10 cellular contexts compared by ENCODE assay signal in the genomic region with DNA sequence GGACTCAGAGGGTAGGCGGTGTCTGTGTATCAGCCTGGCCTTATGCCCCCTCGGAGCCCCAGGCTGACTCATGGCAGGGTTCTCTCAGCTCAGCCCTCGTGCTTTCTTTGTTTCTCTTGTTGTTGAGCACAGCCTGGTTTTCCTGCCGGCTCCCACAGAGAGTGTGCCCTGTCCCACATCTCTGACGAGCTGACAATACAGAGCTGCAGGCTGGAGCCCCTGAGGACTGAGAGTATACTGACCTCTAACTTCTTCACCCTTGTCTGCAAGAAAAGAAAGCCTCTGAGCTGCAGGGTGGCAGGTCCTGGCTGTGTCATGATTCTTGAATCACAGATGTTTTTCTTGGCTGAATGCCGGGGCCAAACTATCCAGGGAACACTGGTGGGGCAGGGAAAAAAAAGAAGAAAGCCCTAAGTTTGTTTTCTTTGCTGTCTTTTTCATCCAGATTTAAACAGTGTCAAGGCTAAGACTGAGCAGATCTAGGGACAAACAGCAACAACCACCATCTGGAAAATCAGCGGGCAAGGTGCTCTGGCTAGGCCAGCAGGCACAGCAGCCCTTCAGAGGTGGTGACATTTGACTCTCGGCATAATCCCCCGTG.
DNase-seq lines count a peak whose midpoint lies in the region; ATAC-seq lines count a peak whose summit lies in the region.
"Had no signal": no experiment of that assay in that cellular context is flagged by ENCODE, and none has a peak within 500 bp of the region (broad histone marks: within the 10 kb centered on the region; RNA-seq: fewer than 3 reads in every experiment).

No MANE protein-coding gene starts in this region.

- no peaks in the 10 kb centered on the region for H3K9me3 ChIP-seq in aorta (ENCODE audit: control insufficient read depth, low read length)

- ATAC-seq in Right ventricle myocardium inferior (peak; percentile 80), aorta (ENCODE audit: low FRiP score) (peak; percentile 74), GM18511 (IDR thresholded peaks at IDR 0.05; ENCODE audit: unreplicated experiment) (no peak), HG03520 (IDR thresholded peaks at IDR 0.05; ENCODE audit: unreplicated experiment) (no peak)

- H3K4me1 ChIP-seq in aorta (ENCODE audit: control insufficient read depth in 1 of 2, insufficient read depth in 2 of 2, low read length in 2 of 2), result peaks cover 2 to 3% of the 10 kb centered on the region in 2 donors
- H3K4me1 ChIP-seq: BLaER1 treated with 17β-estradiol and CSF1 and Interleukin-3, amounts not matched to agents 10 nM and 100 nM had no signal

- peak overlapping the region in 1 of 2 donors; percentile 42 for H3K27ac ChIP-seq in aorta (ENCODE audit: low read depth in 1 of 2, low read length in 2 of 2)
- H3K27ac ChIP-seq: BLaER1 treated with 17β-estradiol and CSF1 and Interleukin-3, amounts not matched to agents 10 nM and 100 nM had no signal

- H3K4me3 ChIP-seq in aorta (ENCODE audit: low read length in 2 of 2), result peak overlapping the region in 1 of 2 donors; percentile 11
- H3K4me3 ChIP-seq: BLaER1 treated with 17β-estradiol and CSF1 and Interleukin-3, amounts not matched to agents 10 nM and 100 nM had no signal

- DNase-seq in Right ventricle myocardium inferior (ENCODE audit: missing footprints), result no peak
- no peak for DNase-seq in cardiac septum (ENCODE audit: low spot score)
- DNase-seq in dermis blood vessel endothelial cell, result peak; percentile 80
- peak; percentile 76 for DNase-seq in lung microvascular endothelial cell (ENCODE audit: low read depth in 2 of 2)
- DNase-seq in aorta, result peak in 1 of 2 donors; percentile 48
- no peak for DNase-seq in T-helper 1 cell
- DNase-seq: effector CD8-positive, alpha-beta T cell had no signal

- intact Hi-C loops in Right ventricle myocardium inferior (cut with DNase I), result no loop called here
- intact Hi-C loops in cardiac septum (cut with DNase I), result no loop called here
- intact Hi-C loops in aorta (cut with DNase I), result no loop called here

- H3K36me3 ChIP-seq in aorta (ENCODE audit: control insufficient read depth in 1 of 2, insufficient read depth in 2 of 2, low read length in 1 of 2), result no peaks in the 10 kb centered on the region
- H3K36me3 ChIP-seq: BLaER1 treated with 17β-estradiol and CSF1 and Interleukin-3, amounts not matched to agents 10 nM and 100 nM had no signal

- H3K27me3 ChIP-seq in aorta (ENCODE audit: control insufficient read depth in 1 of 2, insufficient read depth in 2 of 2, low read length in 1 of 2), result no peaks in the 10 kb centered on the region
- H3K27me3 ChIP-seq: BLaER1 treated with 17β-estradiol and CSF1 and Interleukin-3, amounts not matched to agents 10 nM and 100 nM had no signal

- 1 to 4% methylated on average over 9 of the region's 9 CpGs for WGBS in aorta, 2 donors

Comparison
In these comparisons a context has a peak if more than half of its experiments do, and no peak if none do; other contexts are left out.
1. ATAC-seq: peak in Right ventricle myocardium inferior (single experiment) and aorta (single experiment); none in GM18511 (single experiment) and HG03520 (single experiment).
2. DNase-seq: peak in dermis blood vessel endothelial cell (single experiment) and lung microvascular endothelial cell (2 of 2); none in Right ventricle myocardium inferior (single experiment), cardiac septum (single experiment) and T-helper 1 cell (0 of 5).